In the genomic region with DNA sequence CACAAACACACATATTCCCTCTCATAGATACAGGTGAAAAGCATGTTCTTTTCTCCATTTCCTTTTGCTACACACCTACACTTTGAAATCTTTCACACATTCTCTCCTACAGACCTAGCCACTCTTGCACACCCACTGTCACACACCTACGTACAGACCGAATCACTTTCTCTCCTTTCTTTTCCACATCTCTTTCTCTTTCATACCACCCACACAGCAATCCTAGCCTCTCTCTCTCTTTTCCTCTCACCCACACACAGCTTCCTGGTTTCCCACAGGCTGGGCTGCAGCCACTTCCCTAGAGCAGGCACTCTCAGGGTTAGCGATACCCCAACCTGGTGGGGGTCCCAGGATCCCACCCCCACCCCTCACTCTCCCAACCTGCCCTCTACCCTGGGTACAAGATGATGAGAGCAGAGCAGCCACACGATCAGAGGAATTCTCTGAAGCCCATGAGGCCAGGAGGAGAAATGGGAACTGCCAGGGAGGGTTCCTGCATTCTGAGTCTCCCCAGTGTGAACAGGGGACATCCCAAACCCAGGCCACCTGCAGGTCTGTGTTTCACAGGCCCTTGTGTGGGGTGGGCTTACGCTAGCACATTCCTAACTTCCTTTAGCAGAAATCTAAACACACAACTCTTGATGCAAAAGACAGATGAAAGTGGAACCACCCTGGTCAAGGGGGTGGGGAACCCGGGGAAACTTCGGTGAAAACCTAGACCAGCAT, we compare ENCODE assay signal across 11 cellular contexts. TPM values are rescaled to one million over a fixed set of nuclear protein-coding genes. Genes with fewer than 3 reads are reported as not detected.
DNase-seq lines count a peak whose midpoint lies in the region; ATAC-seq and TF ChIP-seq lines count a peak whose summit lies in the region.
"Had no signal": no experiment of that assay in that cellular context is flagged by ENCODE, and none has a peak within 500 bp of the region (broad histone marks: within the 10 kb centered on the region; RNA-seq: fewer than 3 reads in every experiment).

No MANE protein-coding gene starts in this region.

- WGBS in heart left ventricle, 4 donors, result 42 to 59% (median 47%) methylated on average over 7 of the region's 7 CpGs
- WGBS in right cardiac atrium, result 41% methylated on average over 7 of the region's 7 CpGs
- 58 to 59% methylated on average over 3 to 7 of the region's 7 CpGs for WGBS in transverse colon (ENCODE audit: low coverage in 1 of 2), 2 donors

- ATAC-seq in heart left ventricle (no peak), left cardiac atrium (no peak), WTC11 (no peak), right cardiac atrium (no peak), GM18861 (IDR thresholded peaks at IDR 0.05; ENCODE audit: unreplicated experiment) (no peak)

- H3K27ac ChIP-seq in heart left ventricle, result peak overlapping the region; percentile 84 to 100 (median 99)
- H3K27ac ChIP-seq in right cardiac atrium (ENCODE audit: low read length), result peak overlapping the region; percentile 63
- peak overlapping the region in 3 of 4 donors; percentile 82 to 86 (median 83) for H3K27ac ChIP-seq in transverse colon
- no peak overlapping the region for H3K27ac ChIP-seq in SJCRH30

- TF ChIP-seq CTCF in heart left ventricle (IDR thresholded peaks at IDR 0.05) (no peak), WTC11 (IDR thresholded peaks at IDR 0.05) (no peak), transverse colon (IDR thresholded peaks at IDR 0.05) (no peak)

- H3K4me1 ChIP-seq in heart left ventricle (peaks cover 17 to 90% (median 75%) of the 10 kb centered on the region in 12 donors), right cardiac atrium (ENCODE audit: control insufficient read depth, insufficient read depth, low read length) (peaks cover 20% of the 10 kb centered on the region), transverse colon (peaks cover 6 to 39% (median 28%) of the 10 kb centered on the region in 4 donors), SJCRH30 (peaks cover 42% of the 10 kb centered on the region)

- H3K4me3 ChIP-seq in heart left ventricle, result peak overlapping the region in 6 of 12 donors; percentile 33 to 99 (median 87)
- no peak overlapping the region for H3K4me3 ChIP-seq in right cardiac atrium (ENCODE audit: low read length)
- no peak overlapping the region for H3K4me3 ChIP-seq in transverse colon
- no peak overlapping the region for H3K4me3 ChIP-seq in SJCRH30

- H3K4me3 Mint-ChIP-seq in WTC11, result peak overlapping the region; percentile 78; the same call in 1 of the 2 replicates

- TF ChIP-seq EP300 in transverse colon (IDR thresholded peaks at IDR 0.05; ENCODE audit: low read depth), result no peak

- no peak overlapping the region for H3K27ac Mint-ChIP-seq in WTC11
- H3K27ac Mint-ChIP-seq: activated CD4-positive, alpha-beta memory T cell treated with anti-CD3 and anti-CD28 coated beads, Interleukin-2, amount 10 ng/mL, durations not matched to agents 7 days and 5 days had no signal

- H3K27me3 Mint-ChIP-seq in WTC11 (ENCODE audit: low read depth), result peaks cover 31% of the 10 kb centered on the region

- CTCF ChIA-PET in WTC11 (lab: Charles Lee), result interaction anchor here (1.0 kb wide), 1 partner anchor 9 kb away, joined by 3 read pairs; no protein-coding TSS in a partner anchor

- TF ChIP-seq POLR2A in heart left ventricle (IDR thresholded peaks at IDR 0.05) (no peak), transverse colon (IDR thresholded peaks at IDR 0.05) (no peak)

- intact Hi-C loops in heart left ventricle (cut with DNase I) (no loop called here), left cardiac atrium (cut with DNase I) (no loop called here), right cardiac atrium (cut with DNase I) (no loop called here), transverse colon (cut with DNase I; ENCODE audit: low total_unique reads) (no loop called here)

- peaks cover 0 to 10% (median 0%) of the 10 kb centered on the region in 9 donors for H3K27me3 ChIP-seq in heart left ventricle
- H3K27me3 ChIP-seq in right cardiac atrium (ENCODE audit: control insufficient read depth, insufficient read depth), result no peaks in the 10 kb centered on the region
- H3K27me3 ChIP-seq in transverse colon, result no peaks in the 10 kb centered on the region
- no peaks in the 10 kb centered on the region for H3K27me3 ChIP-seq in SJCRH30

- peaks cover 9% of the 10 kb centered on the region for H3K4me1 Mint-ChIP-seq in WTC11

- H3K36me3 ChIP-seq in heart left ventricle (no peaks in the 10 kb centered on the region), transverse colon (no peaks in the 10 kb centered on the region), SJCRH30 (no peaks in the 10 kb centered on the region)

- DNase-seq in heart left ventricle, result no peak
- no peak for DNase-seq in left cardiac atrium
- DNase-seq in WTC11 (ENCODE audit: low spot score), result no peak
- peak in 1 of 3 donors; percentile 50 for DNase-seq in right cardiac atrium
- no peak for DNase-seq in transverse colon
- no peak for DNase-seq in NCI-H2196 (lab: John Stamatoyannopoulos, UW; ENCODE audit: unreplicated experiment)
- no peak for DNase-seq in SJCRH30
- DNase-seq: activated CD4-positive, alpha-beta memory T cell treated with anti-CD3 and anti-CD28 coated beads, Interleukin-2, amount 10 ng/mL, durations not matched to agents 7 days and 5 days; stimulated activated CD4-positive, alpha-beta T cell treated with anti-CD3 and anti-CD28 coated beads, Interleukin-4, amount 100 ng/mL, for 24 hours had no signal

- POLR2A ChIA-PET in WTC11 (lab: Charles Lee), result no interaction called here

- no peaks in the 10 kb centered on the region for H3K36me3 Mint-ChIP-seq in WTC11

- H3K9me3 Mint-ChIP-seq in WTC11, result no peaks in the 10 kb centered on the region
- H3K9me3 Mint-ChIP-seq: activated CD4-positive, alpha-beta memory T cell treated with anti-CD3 and anti-CD28 coated beads, Interleukin-2, amount 10 ng/mL, durations not matched to agents 7 days and 5 days had no signal

- no peaks in the 10 kb centered on the region for H3K9me3 ChIP-seq in heart left ventricle
- no peaks in the 10 kb centered on the region for H3K9me3 ChIP-seq in right cardiac atrium (ENCODE audit: control insufficient read depth, low read length)
- H3K9me3 ChIP-seq in transverse colon, result no peaks in the 10 kb centered on the region
- no peaks in the 10 kb centered on the region for H3K9me3 ChIP-seq in SJCRH30 (replicated peaks)

- in situ Hi-C loops in transverse colon (cut with MboI; ENCODE audit: low pct_ligation_motif_present in 1 of 4, low pct_unique_long_range_greater_than_20kb in 1 of 4, low sequenced_read_pairs in 3 of 4), result no loop called here

TF ChIP-seq in WTC11, 78 proteins besides CTCF, POLR2A, EP300 and RAD21:
- TF ChIP-seq, protein P1, sequence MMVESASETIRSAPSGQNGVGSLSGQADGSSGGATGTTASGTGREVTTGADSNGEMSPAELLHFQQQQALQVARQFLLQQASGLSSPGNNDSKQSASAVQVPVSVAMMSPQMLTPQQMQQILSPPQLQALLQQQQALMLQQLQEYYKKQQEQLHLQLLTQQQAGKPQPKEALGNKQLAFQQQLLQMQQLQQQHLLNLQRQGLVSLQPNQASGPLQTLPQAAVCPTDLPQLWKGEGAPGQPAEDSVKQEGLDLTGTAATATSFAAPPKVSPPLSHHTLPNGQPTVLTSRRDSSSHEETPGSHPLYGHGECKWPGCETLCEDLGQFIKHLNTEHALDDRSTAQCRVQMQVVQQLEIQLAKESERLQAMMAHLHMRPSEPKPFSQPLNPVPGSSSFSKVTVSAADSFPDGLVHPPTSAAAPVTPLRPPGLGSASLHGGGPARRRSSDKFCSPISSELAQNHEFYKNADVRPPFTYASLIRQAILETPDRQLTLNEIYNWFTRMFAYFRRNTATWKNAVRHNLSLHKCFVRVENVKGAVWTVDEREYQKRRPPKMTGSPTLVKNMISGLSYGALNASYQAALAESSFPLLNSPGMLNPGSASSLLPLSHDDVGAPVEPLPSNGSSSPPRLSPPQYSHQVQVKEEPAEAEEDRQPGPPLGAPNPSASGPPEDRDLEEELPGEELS (CRISPR knock-in tag; IDR thresholded peaks at IDR 0.05), result no peak
- TF ChIP-seq, protein P2, sequence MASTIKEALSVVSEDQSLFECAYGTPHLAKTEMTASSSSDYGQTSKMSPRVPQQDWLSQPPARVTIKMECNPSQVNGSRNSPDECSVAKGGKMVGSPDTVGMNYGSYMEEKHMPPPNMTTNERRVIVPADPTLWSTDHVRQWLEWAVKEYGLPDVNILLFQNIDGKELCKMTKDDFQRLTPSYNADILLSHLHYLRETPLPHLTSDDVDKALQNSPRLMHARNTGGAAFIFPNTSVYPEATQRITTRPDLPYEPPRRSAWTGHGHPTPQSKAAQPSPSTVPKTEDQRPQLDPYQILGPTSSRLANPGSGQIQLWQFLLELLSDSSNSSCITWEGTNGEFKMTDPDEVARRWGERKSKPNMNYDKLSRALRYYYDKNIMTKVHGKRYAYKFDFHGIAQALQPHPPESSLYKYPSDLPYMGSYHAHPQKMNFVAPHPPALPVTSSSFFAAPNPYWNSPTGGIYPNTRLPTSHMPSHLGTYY (CRISPR knock-in tag; IDR thresholded peaks at IDR 0.05), result no peak

RNA-seq across cellular contexts. Expression of a gene that starts 17.1 kb away (rescaled TPM):
- total RNA-seq in heart left ventricle, result 100 to 1,000 TPM; 444 to 782 (median 590) TPM
- polyA plus RNA-seq in heart left ventricle, result 100 to 1,000 TPM; 304 to 791 TPM
- total RNA-seq in left cardiac atrium, result 100 to 1,000 TPM; 503 to 769 TPM
- 2.1 to 2.7 TPM (median 2.6 TPM) in 3 replicates for total RNA-seq in WTC11 (2021)
- 100 to 1,000 TPM; 552 to 675 (median 584) TPM for total RNA-seq in right cardiac atrium
- 625 TPM for polyA plus RNA-seq in right cardiac atrium
- total RNA-seq in transverse colon, result 10 to 100 TPM; 15.5 to 89.4 (median 41.8) TPM
- total RNA-seq in SJCRH30 (2014; rRNA removed; shearing (Covaris generic)), result 2.3 and 3.2 TPM in 2 replicates
- total RNA-seq: SK-MEL-5 had no signal

RNA-seq across cellular contexts. Expression of a gene that starts 37.7 kb away (rescaled TPM):
- total RNA-seq in heart left ventricle (10 to 100 TPM in 1 of 9 donors, 1 to 10 TPM in 8; 1.8 to 10.2 (median 5.1) TPM), left cardiac atrium (1 to 10 TPM; 2.9 to 3.0 TPM), WTC11 (2021) (11.6 to 14.5 TPM (median 13.7 TPM) in 3 replicates), right cardiac atrium (1 to 10 TPM; 4.0 to 9.3 (median 5.2) TPM), transverse colon (not detected)
- polyA plus RNA-seq in heart left ventricle (1 to 10 TPM; 1.2 to 4.6 TPM), right cardiac atrium (3.3 TPM)
- total RNA-seq in SJCRH30 (2014; rRNA removed; shearing (Covaris generic)), result 0.02 TPM in 1 of 2 replicates, not detected in the other
- total RNA-seq: SK-MEL-5 had no signal
